ENCODE assay signal across 8 cellular contexts in the genomic region with DNA sequence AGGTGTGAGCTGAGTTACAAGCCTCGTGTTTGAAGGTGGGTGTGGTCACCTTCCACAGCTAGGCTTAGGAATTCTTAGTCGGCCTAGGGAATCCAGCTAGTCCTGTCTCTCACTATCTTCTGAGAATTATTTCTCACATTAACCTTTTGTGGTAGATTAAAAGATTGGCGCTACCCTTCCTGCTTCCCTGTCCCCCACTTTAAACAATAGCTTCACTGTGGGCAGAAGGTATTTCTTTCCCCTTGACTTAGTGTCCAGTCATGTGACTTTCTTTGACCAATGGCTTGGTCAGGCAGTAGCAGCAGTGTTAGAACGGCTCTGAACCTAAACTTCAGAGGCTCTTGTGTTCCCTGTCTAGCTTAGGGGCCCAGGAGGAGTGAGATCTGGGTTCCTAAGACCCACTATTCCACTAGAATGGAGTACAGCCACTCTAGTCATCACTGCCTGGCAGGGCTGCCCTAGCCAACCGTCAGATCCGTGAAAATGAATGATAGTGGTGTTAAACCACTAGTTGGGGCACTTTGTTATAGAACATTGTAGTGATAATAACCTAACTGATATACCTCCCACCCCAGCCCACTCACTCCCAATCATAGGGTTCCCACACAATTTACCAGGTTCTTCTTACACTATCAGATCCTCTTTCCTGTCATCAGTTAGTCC.
DNase-seq lines count a peak whose midpoint lies in the region; ATAC-seq and TF ChIP-seq lines count a peak whose summit lies in the region.

No MANE protein-coding gene starts in this region.

- no peak for TF ChIP-seq EP300 in Ishikawa (IDR thresholded peaks at IDR 0.05; ENCODE audit: borderline replicate concordance)

- in situ Hi-C loops in GM13976 (cut with MboI; ENCODE audit: low sequenced_read_pairs, unreplicated experiment) = loop anchor here (10.0 kb wide), 3 partner anchors 154 to 374 kb away; no protein-coding TSS in a partner anchor

- no peak overlapping the region for H3K27ac ChIP-seq in coronary artery

- H3K4me3 ChIP-seq in fibroblast of pulmonary artery (replicated peaks; ENCODE audit: low read depth, low read length) = no peak overlapping the region
- no peak overlapping the region for H3K4me3 ChIP-seq in coronary artery

- peak; percentile 35 for ATAC-seq in GM21528 (IDR thresholded peaks at IDR 0.05; ENCODE audit: low FRiP score, unreplicated experiment)

- DNase-seq in COLO829 (ENCODE audit: low spot score) (peak; percentile 13), fibroblast of pulmonary artery (ENCODE audit: low read depth) (peak; percentile 4), glomerular visceral epithelial cell (ENCODE audit: extremely low spot score) (no peak), coronary artery (ENCODE audit: low spot score) (no peak), GM13976 (ENCODE audit: low spot score) (no peak)
- DNase-seq in activated effector memory CD4-positive, alpha-beta T cell treated with Interleukin-2 at 50 U/mL for 16 hours = no peak

- no peak for TF ChIP-seq CTCF in fibroblast of pulmonary artery (IDR thresholded peaks at IDR 0.05; ENCODE audit: low read length, missing control alignments)
- no peak for TF ChIP-seq CTCF in coronary artery (IDR thresholded peaks at IDR 0.05)
- no peak for TF ChIP-seq CTCF in GM13976 (IDR thresholded peaks at IDR 0.05; ENCODE audit: borderline replicate concordance, control extremely low read depth, extremely low read depth, insufficient read depth, missing control alignments)

- no peak for TF ChIP-seq RAD21 in Ishikawa (IDR thresholded peaks at IDR 0.05; ENCODE audit: low read depth)

TF ChIP-seq in Ishikawa, 13 proteins besides CTCF, POLR2A, EP300 and RAD21:
- TF ChIP-seq TCF12 (IDR thresholded peaks at IDR 0.05; ENCODE audit: low read depth) (no peak), USF1 (IDR thresholded peaks at IDR 0.05) (peak; percentile 80)

Comparison
In these comparisons a context has a peak if more than half of its experiments do, and no peak if none do; other contexts are left out.
1. DNase-seq: peak in COLO829 (single experiment) and fibroblast of pulmonary artery (single experiment); none in glomerular visceral epithelial cell (single experiment), coronary artery (single experiment), activated effector memory CD4-positive, alpha-beta T cell treated with Interleukin-2 at 50 U/mL for 16 hours (single experiment) and GM13976 (single experiment).